In genomic region chr11:6438979-6439571, GRCh38 we compare ENCODE assay signal across 1 cellular context.
TF ChIP-seq lines count a peak whose summit lies in the region.

No MANE protein-coding gene starts in this region.

TF ChIP-seq in K562, 482 proteins besides CTCF, POLR2A, EP300 and RAD21 (continues in another document):
- TF ChIP-seq, protein P1, sequence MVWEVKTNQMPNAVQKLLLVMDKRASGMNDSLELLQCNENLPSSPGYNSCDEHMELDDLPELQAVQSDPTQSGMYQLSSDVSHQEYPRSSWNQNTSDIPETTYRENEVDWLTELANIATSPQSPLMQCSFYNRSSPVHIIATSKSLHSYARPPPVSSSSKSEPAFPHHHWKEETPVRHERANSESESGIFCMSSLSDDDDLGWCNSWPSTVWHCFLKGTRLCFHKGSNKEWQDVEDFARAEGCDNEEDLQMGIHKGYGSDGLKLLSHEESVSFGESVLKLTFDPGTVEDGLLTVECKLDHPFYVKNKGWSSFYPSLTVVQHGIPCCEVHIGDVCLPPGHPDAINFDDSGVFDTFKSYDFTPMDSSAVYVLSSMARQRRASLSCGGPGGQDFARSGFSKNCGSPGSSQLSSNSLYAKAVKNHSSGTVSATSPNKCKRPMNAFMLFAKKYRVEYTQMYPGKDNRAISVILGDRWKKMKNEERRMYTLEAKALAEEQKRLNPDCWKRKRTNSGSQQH (CRISPR knock-in tag; IDR thresholded peaks at IDR 0.05): no peak
- no peak for TF ChIP-seq MIER1 (IDR thresholded peaks at IDR 0.05; ENCODE audit: low read depth)
- TF ChIP-seq TARDBP (IDR thresholded peaks at IDR 0.05): no peak
- TF ChIP-seq HDAC8 (tag; IDR thresholded peaks at IDR 0.05): no peak
- no peak for TF ChIP-seq HOXB6 (CRISPR knock-in tag; IDR thresholded peaks at IDR 0.05; ENCODE audit: borderline replicate concordance)
- TF ChIP-seq CHD7 (IDR thresholded peaks at IDR 0.05; ENCODE audit: low read depth, low read length): no peak
- TF ChIP-seq ZNF436 (CRISPR knock-in tag; IDR thresholded peaks at IDR 0.05): no peak
- TF ChIP-seq ELK1 (CRISPR knock-in tag; IDR thresholded peaks at IDR 0.05): no peak
- TF ChIP-seq ZNF354B (CRISPR knock-in tag; IDR thresholded peaks at IDR 0.05): no peak
- TF ChIP-seq NUFIP1 (IDR thresholded peaks at IDR 0.05; ENCODE audit: partially characterized antibody): no peak
- no peak for TF ChIP-seq TAF1 (IDR thresholded peaks at IDR 0.05; ENCODE audit: control insufficient read depth, extremely low read depth, insufficient read depth, low read length, severe bottlenecking)
- TF ChIP-seq, protein P2, sequence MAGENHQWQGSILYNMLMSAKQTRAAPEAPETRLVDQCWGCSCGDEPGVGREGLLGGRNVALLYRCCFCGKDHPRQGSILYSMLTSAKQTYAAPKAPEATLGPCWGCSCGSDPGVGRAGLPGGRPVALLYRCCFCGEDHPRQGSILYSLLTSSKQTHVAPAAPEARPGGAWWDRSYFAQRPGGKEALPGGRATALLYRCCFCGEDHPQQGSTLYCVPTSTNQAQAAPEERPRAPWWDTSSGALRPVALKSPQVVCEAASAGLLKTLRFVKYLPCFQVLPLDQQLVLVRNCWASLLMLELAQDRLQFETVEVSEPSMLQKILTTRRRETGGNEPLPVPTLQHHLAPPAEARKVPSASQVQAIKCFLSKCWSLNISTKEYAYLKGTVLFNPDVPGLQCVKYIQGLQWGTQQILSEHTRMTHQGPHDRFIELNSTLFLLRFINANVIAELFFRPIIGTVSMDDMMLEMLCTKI (IDR thresholded peaks at IDR 0.05; ENCODE audit: partially characterized antibody): no peak
- 0 out of 2 replicates have a peak, but pooled peaks have one; percentile 20 for TF ChIP-seq TEAD4 (IDR thresholded peaks at IDR 0.05; ENCODE audit: low read length)
- no peak for TF ChIP-seq TEAD4 (CRISPR knock-in tag; IDR thresholded peaks at IDR 0.05; ENCODE audit: borderline replicate concordance)
- no peak for TF ChIP-seq TRIM24 (IDR thresholded peaks at IDR 0.05)
- no peak for TF ChIP-seq PPARD (CRISPR knock-in tag; IDR thresholded peaks at IDR 0.05)
- no peak for TF ChIP-seq RB1 (IDR thresholded peaks at IDR 0.05; ENCODE audit: low read depth)
- TF ChIP-seq SIRT6 (IDR thresholded peaks at IDR 0.05; ENCODE audit: low read depth, low read length): no peak
- no peak for TF ChIP-seq CBX1 (IDR thresholded peaks at IDR 0.05; ENCODE audit: low read depth)
- TF ChIP-seq DIDO1 (tag; IDR thresholded peaks at IDR 0.05; ENCODE audit: low read depth): no peak
- no peak for TF ChIP-seq PTTG1 (tag; IDR thresholded peaks at IDR 0.05; ENCODE audit: low read depth)
- no peak for TF ChIP-seq BDP1 (IDR thresholded peaks at IDR 0.05; ENCODE audit: insufficient read depth, insufficient read length)
- no peak for TF ChIP-seq SP2 (IDR thresholded peaks at IDR 0.05; ENCODE audit: extremely low read depth, low read depth, low read length, poor library complexity, severe bottlenecking)
- no peak for TF ChIP-seq ZFX (CRISPR knock-in tag; IDR thresholded peaks at IDR 0.05)
- no peak for TF ChIP-seq XRCC3 (IDR thresholded peaks at IDR 0.05)
- no peak for TF ChIP-seq NRF1 (conservative IDR thresholded peaks at IDR 0.05 in 1 of 2, IDR thresholded peaks at IDR 0.05 in 1 of 2)
- no peak for TF ChIP-seq HDAC2 (IDR thresholded peaks at IDR 0.05)
- TF ChIP-seq, protein P3, sequence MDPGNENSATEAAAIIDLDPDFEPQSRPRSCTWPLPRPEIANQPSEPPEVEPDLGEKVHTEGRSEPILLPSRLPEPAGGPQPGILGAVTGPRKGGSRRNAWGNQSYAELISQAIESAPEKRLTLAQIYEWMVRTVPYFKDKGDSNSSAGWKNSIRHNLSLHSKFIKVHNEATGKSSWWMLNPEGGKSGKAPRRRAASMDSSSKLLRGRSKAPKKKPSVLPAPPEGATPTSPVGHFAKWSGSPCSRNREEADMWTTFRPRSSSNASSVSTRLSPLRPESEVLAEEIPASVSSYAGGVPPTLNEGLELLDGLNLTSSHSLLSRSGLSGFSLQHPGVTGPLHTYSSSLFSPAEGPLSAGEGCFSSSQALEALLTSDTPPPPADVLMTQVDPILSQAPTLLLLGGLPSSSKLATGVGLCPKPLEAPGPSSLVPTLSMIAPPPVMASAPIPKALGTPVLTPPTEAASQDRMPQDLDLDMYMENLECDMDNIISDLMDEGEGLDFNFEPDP (CRISPR knock-in tag; IDR thresholded peaks at IDR 0.05): no peak
- 0 out of 2 replicates have a peak, but pooled peaks have one; percentile 66 for TF ChIP-seq XRCC5 (IDR thresholded peaks at IDR 0.05; ENCODE audit: low read depth, low read length)
- TF ChIP-seq, protein P4, sequence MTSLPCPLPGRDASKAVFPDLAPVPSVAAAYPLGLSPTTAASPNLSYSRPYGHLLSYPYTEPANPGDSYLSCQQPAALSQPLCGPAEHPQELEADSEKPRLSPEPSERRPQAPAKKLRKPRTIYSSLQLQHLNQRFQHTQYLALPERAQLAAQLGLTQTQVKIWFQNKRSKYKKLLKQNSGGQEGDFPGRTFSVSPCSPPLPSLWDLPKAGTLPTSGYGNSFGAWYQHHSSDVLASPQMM (CRISPR knock-in tag; IDR thresholded peaks at IDR 0.05): no peak
- no peak for TF ChIP-seq ZKSCAN8 (CRISPR knock-in tag; IDR thresholded peaks at IDR 0.05)
- TF ChIP-seq ZNF609 (CRISPR knock-in tag; IDR thresholded peaks at IDR 0.05; ENCODE audit: borderline replicate concordance): no peak
